1 cellular context compared by ENCODE assay signal in the genomic region with DNA sequence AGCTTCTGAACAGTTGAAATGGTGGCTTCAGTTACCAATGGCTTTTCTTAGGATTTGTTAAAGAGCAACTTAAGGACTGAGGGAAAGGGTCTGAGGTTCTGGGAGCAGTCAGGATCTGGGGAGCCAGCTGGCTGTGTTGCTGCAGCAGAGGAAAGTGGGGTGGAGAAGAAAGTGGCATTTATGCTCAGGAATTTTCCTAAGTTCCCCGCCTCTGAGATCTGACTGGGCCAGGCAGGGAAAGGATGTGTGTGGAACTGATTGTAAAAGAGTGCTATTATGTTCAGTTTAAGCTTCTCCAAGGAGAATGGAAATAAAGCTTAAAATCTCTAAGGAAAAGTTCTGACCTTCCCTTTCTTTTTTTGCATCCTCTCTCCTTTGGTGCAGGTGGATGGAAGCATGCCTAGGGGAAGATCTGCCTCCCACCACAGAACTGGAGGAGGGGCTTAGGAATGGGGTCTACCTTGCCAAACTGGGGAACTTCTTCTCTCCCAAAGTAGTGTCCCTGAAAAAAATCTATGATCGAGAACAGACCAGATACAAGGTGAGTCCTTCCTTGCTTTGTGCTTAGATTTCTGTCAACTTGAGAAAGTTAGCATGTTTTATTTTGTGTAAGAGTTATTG.
TF ChIP-seq lines count a peak whose summit lies in the region.

No MANE protein-coding gene starts in this region.

TF ChIP-seq in SK-N-SH, 30 proteins besides CTCF, POLR2A, EP300 and RAD21 (continued from another document):
- TF ChIP-seq CHD2 (IDR thresholded peaks at IDR 0.05; ENCODE audit: low read length, partially characterized antibody), result no peak
- TF ChIP-seq GABPA (IDR thresholded peaks at IDR 0.05; ENCODE audit: low read depth), result no peak
- TF ChIP-seq FOXM1 (IDR thresholded peaks at IDR 0.05; ENCODE audit: low read depth), result no peak
- TF ChIP-seq, protein P1, sequence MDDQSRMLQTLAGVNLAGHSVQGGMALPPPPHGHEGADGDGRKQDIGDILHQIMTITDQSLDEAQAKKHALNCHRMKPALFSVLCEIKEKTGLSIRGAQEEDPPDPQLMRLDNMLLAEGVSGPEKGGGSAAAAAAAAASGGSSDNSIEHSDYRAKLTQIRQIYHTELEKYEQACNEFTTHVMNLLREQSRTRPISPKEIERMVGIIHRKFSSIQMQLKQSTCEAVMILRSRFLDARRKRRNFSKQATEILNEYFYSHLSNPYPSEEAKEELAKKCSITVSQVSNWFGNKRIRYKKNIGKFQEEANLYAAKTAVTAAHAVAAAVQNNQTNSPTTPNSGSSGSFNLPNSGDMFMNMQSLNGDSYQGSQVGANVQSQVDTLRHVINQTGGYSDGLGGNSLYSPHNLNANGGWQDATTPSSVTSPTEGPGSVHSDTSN (IDR thresholded peaks at IDR 0.05), result no peak
- TF ChIP-seq JUND (IDR thresholded peaks at IDR 0.05), result no peak
- no peak for TF ChIP-seq NFIC (IDR thresholded peaks at IDR 0.05; ENCODE audit: borderline replicate concordance)
- TF ChIP-seq MXI1 (IDR thresholded peaks at IDR 0.05; ENCODE audit: low read depth, low read length), result no peak
